8 cellular contexts compared by ENCODE assay signal in genomic region chr4:105306158-105306781, GRCh38.
DNase-seq lines count a peak whose midpoint lies in the region; ATAC-seq and TF ChIP-seq lines count a peak whose summit lies in the region.

No MANE protein-coding gene starts in this region.

- no peak for TF ChIP-seq POLR2A in body of pancreas (IDR thresholded peaks at IDR 0.05)
- TF ChIP-seq POLR2A in adrenal gland (IDR thresholded peaks at IDR 0.05), result no peak

- H3K36me3 ChIP-seq in body of pancreas (replicated peaks in 1 of 2; ENCODE audit: insufficient read depth in 1 of 2, low read depth in 2 of 2), result no peaks in the 10 kb centered on the region
- no peaks in the 10 kb centered on the region for H3K36me3 ChIP-seq in adrenal gland (replicated peaks in 1 of 2)

- 78 to 84% methylated on average over 5 of the region's 5 CpGs for WGBS in body of pancreas, 2 donors
- WGBS in adrenal gland, 4 donors, result 66 to 78% (median 74%) methylated on average over 5 of the region's 5 CpGs

- H3K27me3 ChIP-seq in body of pancreas (no peaks in the 10 kb centered on the region), adrenal gland (no peaks in the 10 kb centered on the region)

- H3K36me3 Mint-ChIP-seq in natural killer cell treated with Interleukin-12 subunit alpha and Interleukin-12 subunit beta and Interleukin-15 and Interleukin-18, amount 100 ng/mL, for 72 hours, result peaks cover 29% of the 10 kb centered on the region

- TF ChIP-seq CTCF in body of pancreas (IDR thresholded peaks at IDR 0.05) (no peak), adrenal gland (IDR thresholded peaks at IDR 0.05) (no peak)

- H3K27ac ChIP-seq in body of pancreas (no peak overlapping the region), adrenal gland (no peak overlapping the region)

- H3K4me1 ChIP-seq in body of pancreas (no peaks in the 10 kb centered on the region), adrenal gland (replicated peaks in 1 of 2) (no peaks in the 10 kb centered on the region)

- DNase-seq in NK-92 treated with Interleukin-12 subunit alpha and Interleukin-12 subunit beta, amount 100 ng/mL, for 24 hours (lab: John Stamatoyannopoulos, UW), result peak; percentile 35
- DNase-seq in NK-92 (lab: John Stamatoyannopoulos, UW; ENCODE audit: unreplicated experiment), result no peak
- peak; percentile 35 to 47 for DNase-seq in activated CD4-positive, alpha-beta T cell treated with anti-CD3 and anti-CD28 coated beads, Interleukin-2, amount 50 U/mL, for 4 hours
- DNase-seq in natural killer cell treated with Interleukin-12 subunit alpha and Interleukin-12 subunit beta and Interleukin-15 and Interleukin-18, amount 100 ng/mL, for 72 hours (ENCODE audit: low spot score), result peak; percentile 83
- no peak for DNase-seq in body of pancreas
- no peak for DNase-seq in hypothalamus (lab: John Stamatoyannopoulos, UW)
- DNase-seq in adrenal gland, result no peak

- H3K4me3 ChIP-seq in body of pancreas, result no peak overlapping the region
- no peak overlapping the region for H3K4me3 ChIP-seq in adrenal gland

- intact Hi-C loops in body of pancreas (cut with DNase I) (no loop called here), adrenal gland (cut with DNase I) (no loop called here)

- peaks cover 4% of the 10 kb centered on the region for H3K9me3 Mint-ChIP-seq in natural killer cell treated with Interleukin-12 subunit alpha and Interleukin-12 subunit beta and Interleukin-15 and Interleukin-18, amount 100 ng/mL, for 72 hours

- H3K27me3 Mint-ChIP-seq in natural killer cell treated with Interleukin-12 subunit alpha and Interleukin-12 subunit beta and Interleukin-15 and Interleukin-18, amount 100 ng/mL, for 72 hours, result no peaks in the 10 kb centered on the region

- peaks cover 31 to 38% of the 10 kb centered on the region in 2 donors for H3K4me1 Mint-ChIP-seq in natural killer cell treated with Interleukin-12 subunit alpha and Interleukin-12 subunit beta and Interleukin-15 and Interleukin-18, amount 100 ng/mL, for 72 hours (ENCODE audit: low read depth in 2 of 2)

- peak overlapping the region; percentile 68 for H3K4me3 Mint-ChIP-seq in natural killer cell treated with Interleukin-12 subunit alpha and Interleukin-12 subunit beta and Interleukin-15 and Interleukin-18, amount 100 ng/mL, for 72 hours

- H3K27ac Mint-ChIP-seq in natural killer cell treated with Interleukin-12 subunit alpha and Interleukin-12 subunit beta and Interleukin-15 and Interleukin-18, amount 100 ng/mL, for 72 hours, result peak overlapping the region; percentile 89 to 90

- no peaks in the 10 kb centered on the region for H3K9me3 ChIP-seq in body of pancreas
- H3K9me3 ChIP-seq in adrenal gland (replicated peaks in 1 of 3), result no peaks in the 10 kb centered on the region

- peak; percentile 93 for ATAC-seq in HG03064 (IDR thresholded peaks at IDR 0.05; ENCODE audit: low read depth, unreplicated experiment)
- peak; percentile 96 to 98 for ATAC-seq in natural killer cell treated with Interleukin-12 subunit alpha and Interleukin-12 subunit beta and Interleukin-15 and Interleukin-18, amount 100 ng/mL, for 72 hours
- no peak for ATAC-seq in body of pancreas

Comparison
In these comparisons a context has a peak if more than half of its experiments do, and no peak if none do; other contexts are left out.
1. DNase-seq: peak in NK-92 treated with Interleukin-12 subunit alpha and Interleukin-12 subunit beta, amount 100 ng/mL, for 24 hours (single experiment), activated CD4-positive, alpha-beta T cell treated with anti-CD3 and anti-CD28 coated beads, Interleukin-2, amount 50 U/mL, for 4 hours (2 of 2) and natural killer cell treated with Interleukin-12 subunit alpha and Interleukin-12 subunit beta and Interleukin-15 and Interleukin-18, amount 100 ng/mL, for 72 hours (single experiment); none in NK-92 (single experiment), body of pancreas (0 of 4), hypothalamus (0 of 51) and adrenal gland (0 of 7).